In the genomic region with DNA sequence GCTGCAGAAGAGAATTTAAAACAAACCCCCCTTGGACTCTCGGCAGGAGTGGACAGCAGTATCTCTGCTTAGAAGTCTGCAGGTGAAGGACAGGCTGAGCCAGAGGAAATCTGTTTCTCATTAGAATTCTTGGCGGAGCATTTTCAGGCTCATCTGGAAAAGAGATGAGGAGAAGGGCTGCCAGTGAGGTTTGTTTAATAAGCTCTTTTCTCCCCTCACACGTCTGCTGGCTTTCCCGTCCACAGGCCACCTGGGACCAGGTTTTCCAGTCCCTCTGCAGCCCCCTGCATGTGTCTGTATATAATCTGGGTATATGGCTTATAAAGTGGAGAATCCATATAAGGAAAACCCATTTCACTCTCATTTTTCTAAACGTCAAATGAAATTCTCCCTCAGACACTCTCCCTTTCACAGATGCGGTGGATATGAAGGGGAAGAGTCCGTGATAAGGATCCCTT, we compare ENCODE assay signal across 12 cellular contexts.
DNase-seq lines count a peak whose midpoint lies in the region; ATAC-seq and TF ChIP-seq lines count a peak whose summit lies in the region.
"Had no signal": no experiment of that assay in that cellular context is flagged by ENCODE, and none has a peak within 500 bp of the region (broad histone marks: within the 10 kb centered on the region; RNA-seq: fewer than 3 reads in every experiment).

No MANE protein-coding gene starts in this region.

- H3K14ac ChIP-seq in neuronal stem cell (ENCODE audit: low read length) = no peak overlapping the region

- H3K4ac ChIP-seq in neuronal stem cell (ENCODE audit: low read length) = no peak overlapping the region

- H3K18ac ChIP-seq in neuronal stem cell (ENCODE audit: low read length) = no peak overlapping the region

- H2AK5ac ChIP-seq in neuronal stem cell (ENCODE audit: low read depth, low read length) = no peak overlapping the region

- no peaks in the 10 kb centered on the region for H3K27me3 ChIP-seq in BE2C
- H3K27me3 ChIP-seq in NT2/D1 (ENCODE audit: insufficient read depth, insufficient read length) = peaks cover 5% of the 10 kb centered on the region
- H3K27me3 ChIP-seq in neuronal stem cell (ENCODE audit: control insufficient read depth in 3 of 3, insufficient read depth in 3 of 3, low read depth in 1 of 3, low read length in 3 of 3) = no peaks in the 10 kb centered on the region
- H3K27me3 ChIP-seq: BLaER1 treated with 17β-estradiol and CSF1 and Interleukin-3, amounts not matched to agents 10 nM and 100 nM; Peyer's patch had no signal

- no peak overlapping the region for H3K23ac ChIP-seq in neuronal stem cell (ENCODE audit: low read depth, low read length, poor library complexity)

- no peak overlapping the region for H2BK15ac ChIP-seq in neuronal stem cell (ENCODE audit: low read length)

- H2AFZ ChIP-seq in neuronal stem cell (ENCODE audit: low read length) = peak overlapping the region; percentile 47

- H3K9me3 ChIP-seq in BE2C = no peaks in the 10 kb centered on the region
- H3K9me3 ChIP-seq in NT2/D1 (ENCODE audit: insufficient read depth, low read length) = no peaks in the 10 kb centered on the region
- H3K9me3 ChIP-seq in neuronal stem cell (replicated peaks in 1 of 2; ENCODE audit: control insufficient read depth in 2 of 2, insufficient read depth in 1 of 2, low read depth in 1 of 2, low read length in 2 of 2) = no peaks in the 10 kb centered on the region
- H3K9me3 ChIP-seq: BLaER1 treated with 17β-estradiol and CSF1 and Interleukin-3, amounts not matched to agents 10 nM and 100 nM; Peyer's patch had no signal

- no peak overlapping the region for H2BK120ac ChIP-seq in neuronal stem cell (ENCODE audit: low read depth, low read length)

- H3K4me1 ChIP-seq in BE2C (peaks cover 23% of the 10 kb centered on the region), NT2/D1 (ENCODE audit: insufficient read depth, insufficient read length) (no peaks in the 10 kb centered on the region), neuronal stem cell (ENCODE audit: control insufficient read depth in 2 of 2, insufficient read depth in 1 of 2, low read depth in 1 of 2, low read length in 2 of 2) (peaks cover 21 to 30% of the 10 kb centered on the region in 2 donors)
- H3K4me1 ChIP-seq: BLaER1 treated with 17β-estradiol and CSF1 and Interleukin-3, amounts not matched to agents 10 nM and 100 nM had no signal

- H2BK5ac ChIP-seq in neuronal stem cell (ENCODE audit: low read length) = no peak overlapping the region

- H3K36me3 ChIP-seq in BE2C = no peaks in the 10 kb centered on the region
- no peaks in the 10 kb centered on the region for H3K36me3 ChIP-seq in NT2/D1 (ENCODE audit: insufficient read depth, insufficient read length, low read length)
- H3K36me3 ChIP-seq in neuronal stem cell (replicated peaks in 1 of 2; ENCODE audit: control insufficient read depth in 2 of 2, insufficient read depth in 2 of 2, low read length in 2 of 2) = no peaks in the 10 kb centered on the region
- H3K36me3 ChIP-seq: BLaER1 treated with 17β-estradiol and CSF1 and Interleukin-3, amounts not matched to agents 10 nM and 100 nM; Peyer's patch had no signal

- H3K4me3 ChIP-seq in BE2C (ENCODE audit: low read depth, low read length) = peak overlapping the region; percentile 33
- no peak overlapping the region for H3K4me3 ChIP-seq in NT2/D1 (ENCODE audit: insufficient read length, low read depth)
- no peak overlapping the region for H3K4me3 ChIP-seq in fibroblast of mammary gland (ENCODE audit: control insufficient read depth, low read depth, low read length)
- no peak overlapping the region for H3K4me3 ChIP-seq in neuronal stem cell (ENCODE audit: low read length in 2 of 2)
- H3K4me3 ChIP-seq: BLaER1 treated with 17β-estradiol and CSF1 and Interleukin-3, amounts not matched to agents 10 nM and 100 nM; Peyer's patch had no signal

- no peak overlapping the region for H3K4me2 ChIP-seq in neuronal stem cell (ENCODE audit: insufficient read depth, low read length, poor library complexity, severe bottlenecking)
- H3K4me2 ChIP-seq: BLaER1 treated with 17β-estradiol and CSF1 and Interleukin-3, amounts not matched to agents 10 nM and 100 nM had no signal

- no peak for ATAC-seq in omental fat pad (ENCODE audit: low FRiP score)
- ATAC-seq in GM18873 (IDR thresholded peaks at IDR 0.05; ENCODE audit: low FRiP score, unreplicated experiment) = no peak

- no peak overlapping the region for H2BK12ac ChIP-seq in neuronal stem cell (ENCODE audit: low read length)

- no peak overlapping the region for H4K8ac ChIP-seq in neuronal stem cell (ENCODE audit: low read depth, low read length)

- no peak overlapping the region for H4K91ac ChIP-seq in neuronal stem cell (ENCODE audit: low read depth, low read length, poor library complexity)

- no peak for TF ChIP-seq CTCF in BE2C (IDR thresholded peaks at IDR 0.05; ENCODE audit: low read depth, low read length)
- TF ChIP-seq CTCF in fibroblast of mammary gland (conservative IDR thresholded peaks at IDR 0.05; ENCODE audit: control insufficient read depth, insufficient read depth, low read depth, low read length) = no peak
- TF ChIP-seq CTCF in omental fat pad (IDR thresholded peaks at IDR 0.05) = no peak

- H3K27ac ChIP-seq in neuronal stem cell (replicated peaks; ENCODE audit: low read length) = peak overlapping the region; percentile 53
- H3K27ac ChIP-seq: BLaER1 treated with 17β-estradiol and CSF1 and Interleukin-3, amounts not matched to agents 10 nM and 100 nM had no signal

- DNase-seq in BE2C = peak; percentile 68
- no peak for DNase-seq in NT2/D1 (ENCODE audit: low read depth, low spot score)
- DNase-seq in fibroblast of mammary gland (ENCODE audit: low read depth) = peak; percentile 74
- no peak for DNase-seq in neuronal stem cell (ENCODE audit: low spot score)
- no peak for DNase-seq in stimulated activated CD4-positive, alpha-beta T cell treated with anti-CD3 and anti-CD28 coated beads, Interleukin-2, amount 100 ng/mL, for 48 hours
- DNase-seq in NOMO-1 treated with DMSO at 0.1 percent for 48 hours (lab: John Stamatoyannopoulos, UW; ENCODE audit: unreplicated experiment) = no peak
- DNase-seq in omental fat pad (ENCODE audit: low spot score) = no peak
- DNase-seq: Karpas-422, left cardiac atrium, Peyer's patch had no signal

- H3K9ac ChIP-seq in NT2/D1 (ENCODE audit: insufficient read length, low read depth) = peak overlapping the region; percentile 58
- no peak overlapping the region for H3K9ac ChIP-seq in neuronal stem cell (ENCODE audit: low read depth, low read length, poor library complexity)
- H3K9ac ChIP-seq: BLaER1 treated with 17β-estradiol and CSF1 and Interleukin-3, amounts not matched to agents 10 nM and 100 nM had no signal

- no peaks in the 10 kb centered on the region for H3K79me1 ChIP-seq in neuronal stem cell (ENCODE audit: low read depth, low read length)

- no CpG with 5 or more reads among the region's 7 CpGs for WGBS in neuronal stem cell (ENCODE audit: extremely low coverage in 2 of 2, insufficient read length in 2 of 2, insufficient replicate concordance in 1 of 2), 2 donors

Comparison
In these comparisons a context has a peak if more than half of its experiments do, and no peak if none do; other contexts are left out.
1. DNase-seq: peak in BE2C (single experiment) and fibroblast of mammary gland (single experiment); none in NT2/D1 (single experiment), neuronal stem cell (single experiment), stimulated activated CD4-positive, alpha-beta T cell treated with anti-CD3 and anti-CD28 coated beads, Interleukin-2, amount 100 ng/mL, for 48 hours (0 of 2), NOMO-1 treated with DMSO at 0.1 percent for 48 hours (single experiment) and omental fat pad (single experiment).